15 cellular contexts compared by ENCODE assay signal in the genomic region with DNA sequence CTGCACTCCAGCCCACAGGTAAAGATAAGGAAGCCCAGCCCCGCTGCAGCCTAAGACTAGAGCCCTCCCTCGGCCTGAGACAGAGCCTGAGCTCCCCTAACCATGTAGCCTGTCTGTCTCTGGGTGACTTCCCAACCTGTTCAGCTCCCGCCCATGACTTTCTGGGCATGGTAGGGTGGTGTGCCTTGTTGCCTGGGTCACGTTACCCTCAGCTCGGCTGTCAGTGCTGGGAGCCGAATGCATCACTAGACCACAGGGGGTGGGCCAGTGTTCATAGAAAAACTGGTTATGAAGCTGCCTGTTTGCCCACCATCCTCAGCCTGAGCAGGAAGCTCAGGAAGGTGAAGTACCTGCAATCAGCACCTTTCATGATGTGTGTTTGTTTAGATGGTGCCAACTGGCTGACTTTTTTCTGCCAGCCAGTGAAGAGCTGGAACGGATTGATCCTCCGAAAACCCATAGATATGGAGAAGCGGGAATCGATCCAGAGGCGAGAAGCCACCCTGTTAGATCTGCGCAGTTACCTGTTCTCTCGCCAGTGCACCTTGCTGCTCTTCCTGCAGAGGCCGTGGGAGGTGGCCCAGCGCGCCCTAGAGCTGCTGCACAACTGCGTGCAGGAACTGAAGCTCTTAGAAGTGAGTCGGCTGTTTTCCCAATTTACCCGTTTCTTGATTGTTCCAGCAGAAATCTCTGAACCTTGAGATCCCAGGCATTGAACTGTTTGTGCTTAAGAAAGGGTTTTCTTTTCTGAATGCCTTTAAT. TPM values are rescaled to one million over a fixed set of nuclear protein-coding genes. Genes with fewer than 3 reads are reported as not detected.
A peak's percentile ranks its signal among the peaks of the same experiment; 100 is the strongest.
DNase-seq lines count a peak whose midpoint lies in the region; ATAC-seq and TF ChIP-seq lines count a peak whose summit lies in the region.
"Had no signal": no experiment of that assay in that cellular context is flagged by ENCODE, and none has a peak within 500 bp of the region (broad histone marks: within the 10 kb centered on the region; RNA-seq: fewer than 3 reads in every experiment).

No MANE protein-coding gene starts in this region.

- no peak overlapping the region for H2AFZ ChIP-seq in mesenchymal stem cell (ENCODE audit: low read depth, low read length)
- H2AFZ ChIP-seq: GM23338 had no signal

- POLR2A ChIA-PET in A673 (lab: Charles Lee; ENCODE audit: low non-redundant PET): interaction anchor here (0.7 kb wide), 1 partner anchor 18 kb away, joined by 3 read pairs; no protein-coding TSS in a partner anchor
- POLR2A ChIA-PET in CD4-positive, alpha-beta memory T cell (lab: Charles Lee; ENCODE audit: partially characterized antibody): interaction anchor here (0.6 to 4.2 kb wide), 5 partner anchors 17 to 51 kb away, joined by 3 to 38 read pairs (median 3); partner anchors contain the start of gene TRAPPC10

- peaks cover 38 to 64% (median 48%) of the 10 kb centered on the region in 4 donors for H3K4me1 Mint-ChIP-seq in CD4-positive, alpha-beta memory T cell
- H3K4me1 Mint-ChIP-seq in activated T-helper 17 cell treated with anti-CD3 and anti-CD28 coated beads, Interleukin-2, amount 50 U/mL, for 72 hours: peaks cover 46% of the 10 kb centered on the region
- peaks cover 12% of the 10 kb centered on the region for H3K4me1 Mint-ChIP-seq in glutamatergic neuron (ENCODE audit: low read depth, unreplicated experiment)

- CTCF ChIA-PET in A673 (lab: Charles Lee): interaction anchor here (0.7 kb wide), 2 partner anchors 234 to 240 kb away, joined by 3 to 4 read pairs; no protein-coding TSS in a partner anchor
- CTCF ChIA-PET in CD4-positive, alpha-beta memory T cell (lab: Charles Lee; ENCODE audit: partially characterized antibody): no interaction called here

- H3K4me3 ChIP-seq in A673 (ENCODE audit: low read depth, low read length, poor library complexity, severe bottlenecking): no peak overlapping the region
- H3K4me3 ChIP-seq in CD4-positive, alpha-beta memory T cell (ENCODE audit: low read length in 2 of 2): no peak overlapping the region
- H3K4me3 ChIP-seq in mesenchymal stem cell (ENCODE audit: insufficient read depth in 1 of 2, low read depth in 1 of 2, low read length in 2 of 2): no peak overlapping the region
- H3K4me3 ChIP-seq in SJCRH30: no peak overlapping the region
- H3K4me3 ChIP-seq: GM23338, right lobe of liver had no signal

- H3K36me3 ChIP-seq in A673 (ENCODE audit: insufficient read depth, low read length, poor library complexity, severe bottlenecking) (peaks cover 11% of the 10 kb centered on the region), mesenchymal stem cell (ENCODE audit: control insufficient read depth in 1 of 2, insufficient read depth in 2 of 2, low read depth in 1 of 2, low read length in 2 of 2) (peaks cover 56 to 69% of the 10 kb centered on the region in 2 experiments), SJCRH30 (peaks cover 29% of the 10 kb centered on the region)
- peaks cover 43% of the 10 kb centered on the region for H3K36me3 ChIP-seq in CD4-positive, alpha-beta memory T cell (ENCODE audit: insufficient read depth, low read length)

- H2BK120ac ChIP-seq in mesenchymal stem cell (ENCODE audit: low read depth, low read length): no peak overlapping the region

- peak overlapping the region; percentile 25 for H3K27ac ChIP-seq in A673 (ENCODE audit: low read depth, low read length, poor library complexity, severe bottlenecking)
- peak overlapping the region; percentile 13 for H3K27ac ChIP-seq in CD4-positive, alpha-beta memory T cell (ENCODE audit: low read depth, low read length)
- H3K27ac ChIP-seq in mesenchymal stem cell (ENCODE audit: low read length, poor library complexity, severe bottlenecking): no peak overlapping the region
- no peak overlapping the region for H3K27ac ChIP-seq in SJCRH30
- H3K27ac ChIP-seq: neutrophil, right lobe of liver had no signal

- H3K9ac ChIP-seq in mesenchymal stem cell (ENCODE audit: low read length): no peak overlapping the region

- no peak overlapping the region for H3K4me2 ChIP-seq in mesenchymal stem cell (ENCODE audit: low read length, poor library complexity, severe bottlenecking)
- H3K4me2 ChIP-seq: GM23338 had no signal

- no TSS peak for BruUV-seq in A673 (replicated peaks; lab: Mats Ljungman, UMichigan)

- ATAC-seq in activated T-helper 17 cell treated with anti-CD3 and anti-CD28 coated beads, Interleukin-2, amount 50 U/mL, for 72 hours (replicated peaks): no peak
- no peak for ATAC-seq in HG02852 (IDR thresholded peaks at IDR 0.05; ENCODE audit: unreplicated experiment)
- ATAC-seq: GM23338 had no signal

- no peak overlapping the region for H2BK15ac ChIP-seq in mesenchymal stem cell (ENCODE audit: low read depth, poor library complexity, severe bottlenecking)

- H4K91ac ChIP-seq in mesenchymal stem cell (ENCODE audit: low read length): no peak overlapping the region

- no peak overlapping the region for H3K14ac ChIP-seq in mesenchymal stem cell (ENCODE audit: low read length in 2 of 2)

- H3K79me1 ChIP-seq in mesenchymal stem cell (replicated peaks; ENCODE audit: low read length, poor library complexity, severe bottlenecking): peaks cover 47% of the 10 kb centered on the region

- no peak overlapping the region for H3K4ac ChIP-seq in mesenchymal stem cell (ENCODE audit: low read depth in 1 of 2, low read length in 2 of 2)

- H2BK5ac ChIP-seq in mesenchymal stem cell (ENCODE audit: low read depth, low read length, poor library complexity, severe bottlenecking): no peak overlapping the region

- no peak overlapping the region for H2BK12ac ChIP-seq in mesenchymal stem cell (ENCODE audit: low read length in 2 of 2)

- H3K27ac Mint-ChIP-seq in CD4-positive, alpha-beta memory T cell: peak overlapping the region; percentile 89 to 100 (median 97)
- H3K27ac Mint-ChIP-seq in activated T-helper 17 cell treated with anti-CD3 and anti-CD28 coated beads, Interleukin-2, amount 50 U/mL, for 72 hours: peak overlapping the region; percentile 33
- H3K27ac Mint-ChIP-seq in glutamatergic neuron (ENCODE audit: unreplicated experiment): no peak overlapping the region
- H3K27ac Mint-ChIP-seq: GM23338 had no signal

- no peak overlapping the region for H3K4me3 Mint-ChIP-seq in CD4-positive, alpha-beta memory T cell
- H3K4me3 Mint-ChIP-seq in activated T-helper 17 cell treated with anti-CD3 and anti-CD28 coated beads, Interleukin-2, amount 50 U/mL, for 72 hours: peak overlapping the region; percentile 73
- H3K4me3 Mint-ChIP-seq in glutamatergic neuron (ENCODE audit: unreplicated experiment): no peak overlapping the region
- H3K4me3 Mint-ChIP-seq: GM23338 had no signal

- H3K4me1 ChIP-seq in A673 (ENCODE audit: insufficient read depth, low read length, poor library complexity, severe bottlenecking) (no peaks in the 10 kb centered on the region), mesenchymal stem cell (ENCODE audit: control insufficient read depth, insufficient read depth, low read depth, low read length) (peaks cover 7% of the 10 kb centered on the region), SJCRH30 (no peaks in the 10 kb centered on the region)
- H3K4me1 ChIP-seq in CD4-positive, alpha-beta memory T cell (ENCODE audit: insufficient read depth, low read length): peaks cover 23% of the 10 kb centered on the region
- H3K4me1 ChIP-seq: right lobe of liver had no signal

- intact Hi-C loops in A673 (cut with micrococcal nuclease; ENCODE audit: unreplicated experiment): no loop called here
- intact Hi-C loops in CD4-positive, alpha-beta memory T cell (cut with micrococcal nuclease): no loop called here

- H3K36me3 Mint-ChIP-seq in CD4-positive, alpha-beta memory T cell: peaks cover 44 to 68% of the 10 kb centered on the region in 2 donors
- H3K36me3 Mint-ChIP-seq in activated T-helper 17 cell treated with anti-CD3 and anti-CD28 coated beads, Interleukin-2, amount 50 U/mL, for 72 hours (ENCODE audit: low read depth): peaks cover 82% of the 10 kb centered on the region
- H3K36me3 Mint-ChIP-seq in glutamatergic neuron (ENCODE audit: unreplicated experiment): no peaks in the 10 kb centered on the region

- TF ChIP-seq CTCF in A673 (conservative IDR thresholded peaks at IDR 0.05; ENCODE audit: low read depth, low read length) (no peak), glutamatergic neuron (IDR thresholded peaks at IDR 0.05; ENCODE audit: partially characterized antibody, unreplicated experiment) (no peak)

- peak overlapping the region; percentile 32 for H4K8ac ChIP-seq in mesenchymal stem cell (ENCODE audit: low read length)

- DNase-seq in A673 (ENCODE audit: low spot score) (no peak), mesenchymal stem cell (no peak), SKM-1 treated with dmso at 0.1 percent for 144 hours (lab: John Stamatoyannopoulos, UW; ENCODE audit: unreplicated experiment) (no peak), SJCRH30 (no peak), glutamatergic neuron (no peak)
- no peak for DNase-seq in CD4-positive, alpha-beta memory T cell
- DNase-seq: DMS 273 treated with DMSO at 0.1 percent for 48 hours, kidney, NCI-H1092, NCI-H82, right lobe of liver had no signal

- no peak overlapping the region for H3K18ac ChIP-seq in mesenchymal stem cell (ENCODE audit: low read depth in 1 of 2, low read length in 2 of 2)

- H2AK5ac ChIP-seq in mesenchymal stem cell (ENCODE audit: low read length, severe bottlenecking): no peak overlapping the region

- no peaks in the 10 kb centered on the region for H3K27me3 Mint-ChIP-seq in CD4-positive, alpha-beta memory T cell
- no peaks in the 10 kb centered on the region for H3K27me3 Mint-ChIP-seq in activated T-helper 17 cell treated with anti-CD3 and anti-CD28 coated beads, Interleukin-2, amount 50 U/mL, for 72 hours
- H3K27me3 Mint-ChIP-seq in glutamatergic neuron (ENCODE audit: unreplicated experiment): no peaks in the 10 kb centered on the region

- H3K27me3 ChIP-seq in A673 (replicated peaks; ENCODE audit: insufficient read depth, low read depth, low read length, poor library complexity): no peaks in the 10 kb centered on the region
- H3K27me3 ChIP-seq in CD4-positive, alpha-beta memory T cell (ENCODE audit: insufficient read depth, low read length): no peaks in the 10 kb centered on the region
- no peaks in the 10 kb centered on the region for H3K27me3 ChIP-seq in mesenchymal stem cell (ENCODE audit: control insufficient read depth in 1 of 2, insufficient read depth in 1 of 2, low read length in 2 of 2)
- H3K27me3 ChIP-seq in SJCRH30: no peaks in the 10 kb centered on the region
- H3K27me3 ChIP-seq: neutrophil, right lobe of liver had no signal

- WGBS in mesenchymal stem cell: 97% methylated on average over 19 of the region's 19 CpGs

- no peak overlapping the region for H3K23ac ChIP-seq in mesenchymal stem cell (ENCODE audit: low read length in 2 of 2)

- H3K9me3 Mint-ChIP-seq in CD4-positive, alpha-beta memory T cell: peaks cover 0 to 2% (median 0%) of the 10 kb centered on the region in 8 donors
- no peaks in the 10 kb centered on the region for H3K9me3 Mint-ChIP-seq in activated T-helper 17 cell treated with anti-CD3 and anti-CD28 coated beads, Interleukin-2, amount 50 U/mL, for 72 hours
- peaks cover 2% of the 10 kb centered on the region for H3K9me3 Mint-ChIP-seq in glutamatergic neuron (ENCODE audit: unreplicated experiment)
- H3K9me3 Mint-ChIP-seq: GM23338 had no signal

- H3K9me3 ChIP-seq in A673 (ENCODE audit: low read depth, low read length, poor library complexity, severe bottlenecking) (no peaks in the 10 kb centered on the region), mesenchymal stem cell (ENCODE audit: control insufficient read depth, low read length) (no peaks in the 10 kb centered on the region), SJCRH30 (replicated peaks) (no peaks in the 10 kb centered on the region)
- no peaks in the 10 kb centered on the region for H3K9me3 ChIP-seq in CD4-positive, alpha-beta memory T cell (ENCODE audit: control insufficient read depth in 1 of 2, low read length in 2 of 2)
- H3K9me3 ChIP-seq: neutrophil, right lobe of liver had no signal

RNA-seq across cellular contexts. Expression of gene PWP2, which starts 43.9 kb away (rescaled TPM):
- total RNA-seq in A673 (2021): 10.1 and 13.0 TPM in 2 replicates
- total RNA-seq in CD4-positive, alpha-beta memory T cell: 10 to 100 TPM; 27.2 to 28.2 TPM
- 10 to 100 TPM in 1 of 2 donors, under 1 TPM in 1; 0.35 to 13.9 TPM for polyA plus RNA-seq in CD4-positive, alpha-beta memory T cell
- 10 to 100 TPM; 40.4 to 42.0 TPM for total RNA-seq in activated T-helper 17 cell treated with anti-CD3 and anti-CD28 coated beads, Interleukin-2, amount 50 U/mL, for 72 hours
- polyA plus RNA-seq in mesenchymal stem cell (2013, experiment 1 of 2): 0.12 TPM
- 0.15 TPM for polyA plus RNA-seq in mesenchymal stem cell (2013, experiment 2 of 2)
- 1.1 and 1.4 TPM in 2 replicates for total RNA-seq in SJCRH30 (2014; rRNA removed; shearing (Covaris generic))
- total RNA-seq in glutamatergic neuron (ENCODE audit: unreplicated experiment): 22.1 TPM

RNA-seq across cellular contexts. Expression of gene TRAPPC10, which starts 51.2 kb away (rescaled TPM):
- total RNA-seq in A673 (2021) (46.6 and 51.4 TPM in 2 replicates), glutamatergic neuron (ENCODE audit: unreplicated experiment) (48.4 TPM)
- 10 to 100 TPM; 94.2 to 95.5 TPM for total RNA-seq in CD4-positive, alpha-beta memory T cell
- 10 to 100 TPM; 17.7 to 40.2 TPM for polyA plus RNA-seq in CD4-positive, alpha-beta memory T cell
- total RNA-seq in activated T-helper 17 cell treated with anti-CD3 and anti-CD28 coated beads, Interleukin-2, amount 50 U/mL, for 72 hours: 10 to 100 TPM; 48.5 to 72.8 TPM
- 17.2 TPM for polyA plus RNA-seq in mesenchymal stem cell (2013, experiment 1 of 2)
- polyA plus RNA-seq in mesenchymal stem cell (2013, experiment 2 of 2): 17.3 TPM
- 24.6 and 31.0 TPM in 2 replicates for total RNA-seq in SJCRH30 (2014; rRNA removed; shearing (Covaris generic))

Comparison
In these comparisons a context has a peak if more than half of its experiments do, and no peak if none do; other contexts are left out.
1. H3K27ac ChIP-seq: peak in A673 (single experiment) and CD4-positive, alpha-beta memory T cell (single experiment); none in mesenchymal stem cell (single experiment) and SJCRH30 (single experiment).